In the genomic region with DNA sequence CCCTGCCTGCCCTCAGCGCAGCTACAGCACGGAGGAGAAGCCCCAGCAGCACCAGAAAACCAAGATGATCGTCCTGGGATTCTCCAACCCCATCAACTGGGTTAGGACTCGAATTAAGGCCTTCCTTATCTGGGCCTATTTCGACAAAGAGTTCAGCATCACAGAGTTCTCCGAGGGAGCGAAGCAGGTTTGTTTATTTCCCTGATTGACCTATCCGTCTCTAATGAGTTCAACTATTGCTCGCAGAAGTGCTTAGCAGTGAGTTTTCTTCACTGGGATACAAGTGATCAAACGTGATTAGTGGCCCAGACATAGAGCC, we compare ENCODE assay signal across 8 cellular contexts. TPM values are rescaled to one million over a fixed set of nuclear protein-coding genes. Genes with fewer than 3 reads are reported as not detected.
DNase-seq lines count a peak whose midpoint lies in the region; ATAC-seq and TF ChIP-seq lines count a peak whose summit lies in the region.

No MANE protein-coding gene starts in this region.

- TF ChIP-seq RAD21 in neural cell (conservative IDR thresholded peaks at IDR 0.05): no peak

- DNase-seq in Jurkat, Clone E6-1 (ENCODE audit: low read depth, low spot score): no peak
- no peak for DNase-seq in KBM-7

- peaks cover 75% of the 10 kb centered on the region for H3K79me2 ChIP-seq in DOHH2 (ENCODE audit: control insufficient read depth, low read length)
- H3K79me2 ChIP-seq in neural cell (replicated peaks; ENCODE audit: insufficient read depth, low read length): peaks cover 38% of the 10 kb centered on the region

- H3K9me3 ChIP-seq in DOHH2 (ENCODE audit: control insufficient read depth, insufficient read depth, low read length) (no peaks in the 10 kb centered on the region), neural cell (ENCODE audit: low read length) (no peaks in the 10 kb centered on the region)

- H3K27ac Mint-ChIP-seq in dendritic cell treated with granulocyte-macrophage colony-stimulating factor and Interleukin-4, amounts not matched to agents 40 ng/mL and 50 ng/mL, for 4 days: peak overlapping the region; percentile 92

- H3K4me3 Mint-ChIP-seq in dendritic cell treated with granulocyte-macrophage colony-stimulating factor and Interleukin-4, amounts not matched to agents 40 ng/mL and 50 ng/mL, for 4 days: peak overlapping the region; percentile 98

- H3K4me1 ChIP-seq in DOHH2 (ENCODE audit: control insufficient read depth, low read length): peaks cover 27% of the 10 kb centered on the region

- H4K20me1 ChIP-seq in DOHH2 (ENCODE audit: control insufficient read depth, insufficient read depth, low read depth, low read length) (no peaks in the 10 kb centered on the region; the same call in 1 of the 2 replicates), neural cell (ENCODE audit: insufficient read depth) (no peaks in the 10 kb centered on the region)

- H3K9me2 ChIP-seq in DOHH2 (replicated peaks; ENCODE audit: control insufficient read depth, low read length) (no peaks in the 10 kb centered on the region), neural cell (ENCODE audit: insufficient read depth, low read length) (no peaks in the 10 kb centered on the region)

- H3K9me3 Mint-ChIP-seq in dendritic cell treated with granulocyte-macrophage colony-stimulating factor and Interleukin-4, amounts not matched to agents 40 ng/mL and 50 ng/mL, for 4 days: no peaks in the 10 kb centered on the region

- no peaks in the 10 kb centered on the region for H3K27me3 Mint-ChIP-seq in dendritic cell treated with granulocyte-macrophage colony-stimulating factor and Interleukin-4, amounts not matched to agents 40 ng/mL and 50 ng/mL, for 4 days

- H3K36me3 ChIP-seq in DOHH2 (ENCODE audit: control insufficient read depth, low read length) (peaks cover 47% of the 10 kb centered on the region), neural cell (ENCODE audit: insufficient read depth, low read length) (peaks cover 6% of the 10 kb centered on the region)

- H3K27ac ChIP-seq in DOHH2 (ENCODE audit: low read depth, low read length) (peak overlapping the region; percentile 61; the same call in 1 of the 2 replicates), neural cell (ENCODE audit: low read length) (peak overlapping the region; percentile 87)

- in situ Hi-C loops in KBM-7 (cut with MboI; ENCODE audit: low pct_unique_long_range_greater_than_20kb, low sequenced_read_pairs): no loop called here

- peaks cover 47% of the 10 kb centered on the region for H3K36me3 Mint-ChIP-seq in dendritic cell treated with granulocyte-macrophage colony-stimulating factor and Interleukin-4, amounts not matched to agents 40 ng/mL and 50 ng/mL, for 4 days (ENCODE audit: low read depth)

- H3K9ac ChIP-seq in neural cell (ENCODE audit: low read length): peak overlapping the region; percentile 83

- H3F3A ChIP-seq in DOHH2 (ENCODE audit: control insufficient read depth, insufficient read depth): no peaks in the 10 kb centered on the region
- H3F3A ChIP-seq in neural cell (ENCODE audit: insufficient read depth, low read length, poor library complexity, severe bottlenecking): no peaks in the 10 kb centered on the region

- intact Hi-C loops in dendritic cell treated with granulocyte-macrophage colony-stimulating factor and Interleukin-4, amounts not matched to agents 40 ng/mL and 50 ng/mL, for 4 days (cut with micrococcal nuclease): loop anchor here (5.0 kb wide), 1 partner anchor 856 kb away; the partner anchor contains the start of gene BZW1

- no peaks in the 10 kb centered on the region for H3K27me3 ChIP-seq in DOHH2 (ENCODE audit: control insufficient read depth, low read length)
- no peaks in the 10 kb centered on the region for H3K27me3 ChIP-seq in neural cell (ENCODE audit: insufficient read depth, low read depth, low read length)

- TF ChIP-seq CTCF in DOHH2 (IDR thresholded peaks at IDR 0.05; ENCODE audit: low read depth, low read length, poor library complexity, severe bottlenecking) (no peak), neural cell (IDR thresholded peaks at IDR 0.05; ENCODE audit: poor library complexity, severe bottlenecking) (no peak)

- TF ChIP-seq EP300 in neural cell (conservative IDR thresholded peaks at IDR 0.05; ENCODE audit: poor library complexity, severe bottlenecking): no peak

- peak overlapping the region; percentile 86 for H3K4me2 ChIP-seq in DOHH2 (ENCODE audit: low read length)
- H3K4me2 ChIP-seq in neural cell (ENCODE audit: low read length): peak overlapping the region; percentile 75

- ATAC-seq in GM18498 (IDR thresholded peaks at IDR 0.05; ENCODE audit: unreplicated experiment): no peak
- no peak for ATAC-seq in GM21529 (IDR thresholded peaks at IDR 0.05; ENCODE audit: unreplicated experiment)
- ATAC-seq in HG02588 (IDR thresholded peaks at IDR 0.05; ENCODE audit: unreplicated experiment): no peak

- H3K4me3 ChIP-seq in DOHH2 (ENCODE audit: low read length) (peak overlapping the region; percentile 97), neural cell (ENCODE audit: low read length) (peak overlapping the region; percentile 88)
- H3K4me3 ChIP-seq in Jurkat, Clone E6-1 (ENCODE audit: low read length): peak overlapping the region; percentile 79

- H2AFZ ChIP-seq in neural cell (ENCODE audit: low read depth, low read length): peak overlapping the region; percentile 66

- peaks cover 38% of the 10 kb centered on the region for H3K4me1 Mint-ChIP-seq in dendritic cell treated with granulocyte-macrophage colony-stimulating factor and Interleukin-4, amounts not matched to agents 40 ng/mL and 50 ng/mL, for 4 days (ENCODE audit: low read depth)

TF ChIP-seq in neural cell, 6 proteins besides CTCF, POLR2A, EP300 and RAD21:
- no peak for TF ChIP-seq POLR2AphosphoS5 (IDR thresholded peaks at IDR 0.05)
- no peak for TF ChIP-seq SMC3 (conservative IDR thresholded peaks at IDR 0.05; ENCODE audit: poor library complexity)
- no peak for TF ChIP-seq MXI1 (conservative IDR thresholded peaks at IDR 0.05; ENCODE audit: poor library complexity, severe bottlenecking)
- TF ChIP-seq TAF1 (IDR thresholded peaks at IDR 0.05; ENCODE audit: low read depth): no peak
- TF ChIP-seq, protein P1, sequence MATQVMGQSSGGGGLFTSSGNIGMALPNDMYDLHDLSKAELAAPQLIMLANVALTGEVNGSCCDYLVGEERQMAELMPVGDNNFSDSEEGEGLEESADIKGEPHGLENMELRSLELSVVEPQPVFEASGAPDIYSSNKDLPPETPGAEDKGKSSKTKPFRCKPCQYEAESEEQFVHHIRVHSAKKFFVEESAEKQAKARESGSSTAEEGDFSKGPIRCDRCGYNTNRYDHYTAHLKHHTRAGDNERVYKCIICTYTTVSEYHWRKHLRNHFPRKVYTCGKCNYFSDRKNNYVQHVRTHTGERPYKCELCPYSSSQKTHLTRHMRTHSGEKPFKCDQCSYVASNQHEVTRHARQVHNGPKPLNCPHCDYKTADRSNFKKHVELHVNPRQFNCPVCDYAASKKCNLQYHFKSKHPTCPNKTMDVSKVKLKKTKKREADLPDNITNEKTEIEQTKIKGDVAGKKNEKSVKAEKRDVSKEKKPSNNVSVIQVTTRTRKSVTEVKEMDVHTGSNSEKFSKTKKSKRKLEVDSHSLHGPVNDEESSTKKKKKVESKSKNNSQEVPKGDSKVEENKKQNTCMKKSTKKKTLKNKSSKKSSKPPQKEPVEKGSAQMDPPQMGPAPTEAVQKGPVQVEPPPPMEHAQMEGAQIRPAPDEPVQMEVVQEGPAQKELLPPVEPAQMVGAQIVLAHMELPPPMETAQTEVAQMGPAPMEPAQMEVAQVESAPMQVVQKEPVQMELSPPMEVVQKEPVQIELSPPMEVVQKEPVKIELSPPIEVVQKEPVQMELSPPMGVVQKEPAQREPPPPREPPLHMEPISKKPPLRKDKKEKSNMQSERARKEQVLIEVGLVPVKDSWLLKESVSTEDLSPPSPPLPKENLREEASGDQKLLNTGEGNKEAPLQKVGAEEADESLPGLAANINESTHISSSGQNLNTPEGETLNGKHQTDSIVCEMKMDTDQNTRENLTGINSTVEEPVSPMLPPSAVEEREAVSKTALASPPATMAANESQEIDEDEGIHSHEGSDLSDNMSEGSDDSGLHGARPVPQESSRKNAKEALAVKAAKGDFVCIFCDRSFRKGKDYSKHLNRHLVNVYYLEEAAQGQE (IDR thresholded peaks at IDR 0.05; ENCODE audit: borderline replicate concordance): no peak
- TF ChIP-seq EZH2 (IDR thresholded peaks at IDR 0.05; ENCODE audit: borderline replicate concordance, insufficient read depth, low read length, poor library complexity, severe bottlenecking): no peak
TF ChIP-seq in neural cell: peak in this region for 0.

RNA-seq across cellular contexts. Expression of gene MAIP1, which starts 0.6 kb away (rescaled TPM):
- polyA plus RNA-seq in Jurkat, Clone E6-1 (2012; ENCODE audit: insufficient read depth, insufficient read length): 46.1 TPM
- polyA plus RNA-seq in neural cell: 24.1 and 47.9 TPM in 2 replicates
- 32.4 and 40.4 TPM in 2 replicates for polyA minus RNA-seq in neural cell

RNA-seq across cellular contexts. Expression of gene TYW5, which starts 0.7 kb away (rescaled TPM):
- polyA plus RNA-seq in Jurkat, Clone E6-1 (2012; ENCODE audit: insufficient read depth, insufficient read length): 5.6 TPM
- 15.2 and 15.8 TPM in 2 replicates for polyA plus RNA-seq in neural cell
- 19.2 and 21.2 TPM in 2 replicates for polyA minus RNA-seq in neural cell

RNA-seq across cellular contexts. Expression of gene C2orf69, which starts 44.9 kb away (rescaled TPM):
- 8.3 TPM for polyA plus RNA-seq in Jurkat, Clone E6-1 (2012; ENCODE audit: insufficient read depth, insufficient read length)
- 13.8 and 17.3 TPM in 2 replicates for polyA plus RNA-seq in neural cell
- polyA minus RNA-seq in neural cell: 30.2 and 33.0 TPM in 2 replicates
